In the genomic region with DNA sequence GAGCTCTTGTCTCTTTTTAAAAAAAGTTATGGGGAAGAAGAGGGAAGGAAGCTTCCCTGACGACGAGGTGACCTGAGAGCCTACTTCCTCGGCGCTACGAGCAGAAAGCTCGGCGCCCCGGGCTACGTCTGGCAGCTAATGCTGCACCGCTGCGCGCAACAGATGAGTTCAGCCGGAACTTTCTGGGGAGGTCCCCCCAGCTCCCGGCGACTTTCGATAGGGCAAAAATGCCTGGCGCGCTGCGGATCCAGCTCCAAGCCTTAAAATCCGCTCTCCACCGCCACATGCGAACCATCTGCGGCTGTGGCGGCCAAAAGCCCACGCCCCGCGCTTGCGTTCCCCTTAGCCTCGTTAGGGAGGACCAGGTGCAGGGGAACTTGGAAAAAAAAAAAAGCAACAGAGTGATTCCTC, we compare ENCODE assay signal across 8 cellular contexts. TPM values are rescaled to one million over a fixed set of nuclear protein-coding genes. Genes with fewer than 3 reads are reported as not detected.
DNase-seq lines count a peak whose midpoint lies in the region; ATAC-seq and TF ChIP-seq lines count a peak whose summit lies in the region.

No MANE protein-coding gene starts in this region.

- peak overlapping the region; percentile 97 for H3K27ac Mint-ChIP-seq in stimulated activated effector memory CD8-positive, alpha-beta T cell treated with anti-CD3 and anti-CD28 coated beads, Interleukin-12 subunit alpha, Interleukin-12 subunit beta, amount 100 ng/mL, for 72 hours

- TF ChIP-seq CTCF in epithelial cell of proximal tubule (conservative IDR thresholded peaks at IDR 0.05; ENCODE audit: low read depth, low read length), result no peak

- H3K4me1 ChIP-seq in NT2/D1 (ENCODE audit: insufficient read depth, insufficient read length) (no peaks in the 10 kb centered on the region), muscle layer of colon (ENCODE audit: insufficient read depth, low read length) (peaks cover 18% of the 10 kb centered on the region)

- no peaks in the 10 kb centered on the region for H3K9me3 ChIP-seq in NT2/D1 (ENCODE audit: insufficient read depth, low read length)
- no peaks in the 10 kb centered on the region for H3K9me3 ChIP-seq in muscle layer of colon (ENCODE audit: low read length)

- H3K9ac ChIP-seq in NT2/D1 (ENCODE audit: insufficient read length, low read depth) (peak overlapping the region; percentile 89), muscle layer of colon (ENCODE audit: low read length) (peak overlapping the region; percentile 91)

- H3K4me3 Mint-ChIP-seq in stimulated activated effector memory CD8-positive, alpha-beta T cell treated with anti-CD3 and anti-CD28 coated beads, Interleukin-12 subunit alpha, Interleukin-12 subunit beta, amount 100 ng/mL, for 72 hours, result peak overlapping the region; percentile 93

- H3K4me3 ChIP-seq in NT2/D1 (ENCODE audit: insufficient read length, low read depth) (peak overlapping the region; percentile 77), epithelial cell of proximal tubule (ENCODE audit: low read depth, low read length) (peak overlapping the region; percentile 80), muscle layer of colon (ENCODE audit: low read depth in 1 of 2, low read length in 2 of 2) (peak overlapping the region; percentile 86 to 92)

- peak; percentile 62 for DNase-seq in NCI-H748 (lab: John Stamatoyannopoulos, UW; ENCODE audit: unreplicated experiment)
- DNase-seq in NCI-H748 treated with DMSO at 0.1 percent for 48 hours (lab: John Stamatoyannopoulos, UW), result no peak
- DNase-seq in NT2/D1 (ENCODE audit: low read depth, low spot score), result peak; percentile 50
- DNase-seq in activated T-cell treated with anti-CD3 and anti-CD28 coated beads for 4 hours, result peak; percentile 49
- no peak for DNase-seq in epithelial cell of proximal tubule (ENCODE audit: low read depth)
- peak; percentile 53 to 88 for DNase-seq in stimulated activated effector memory CD8-positive, alpha-beta T cell treated with anti-CD3 and anti-CD28 coated beads, Interleukin-12 subunit alpha, Interleukin-12 subunit beta, amount 100 ng/mL, for 72 hours (ENCODE audit: low spot score in 2 of 2)

- peak; percentile 27 for ATAC-seq in HG03039 (IDR thresholded peaks at IDR 0.05; ENCODE audit: unreplicated experiment)
- ATAC-seq in stimulated activated effector memory CD8-positive, alpha-beta T cell treated with anti-CD3 and anti-CD28 coated beads, Interleukin-12 subunit alpha, Interleukin-12 subunit beta, amount 100 ng/mL, for 72 hours, result peak; percentile 68

- H3K4me1 Mint-ChIP-seq in stimulated activated effector memory CD8-positive, alpha-beta T cell treated with anti-CD3 and anti-CD28 coated beads, Interleukin-12 subunit alpha, Interleukin-12 subunit beta, amount 100 ng/mL, for 72 hours, result peaks cover 10% of the 10 kb centered on the region

- H3K36me3 ChIP-seq in NT2/D1 (ENCODE audit: insufficient read depth, insufficient read length, low read length) (peaks cover 5% of the 10 kb centered on the region), muscle layer of colon (ENCODE audit: insufficient read depth, low read length) (no peaks in the 10 kb centered on the region)

- H3K27ac ChIP-seq in muscle layer of colon (ENCODE audit: low read depth, low read length), result peak overlapping the region; percentile 100

- H3K9me3 Mint-ChIP-seq in stimulated activated effector memory CD8-positive, alpha-beta T cell treated with anti-CD3 and anti-CD28 coated beads, Interleukin-12 subunit alpha, Interleukin-12 subunit beta, amount 100 ng/mL, for 72 hours, result no peaks in the 10 kb centered on the region

- H3K27me3 ChIP-seq in NT2/D1 (ENCODE audit: insufficient read depth, insufficient read length) (no peaks in the 10 kb centered on the region), muscle layer of colon (ENCODE audit: control insufficient read depth in 1 of 2, insufficient read depth in 2 of 2, low read length in 2 of 2) (no peaks in the 10 kb centered on the region)

- peaks cover 70% of the 10 kb centered on the region for H3K36me3 Mint-ChIP-seq in stimulated activated effector memory CD8-positive, alpha-beta T cell treated with anti-CD3 and anti-CD28 coated beads, Interleukin-12 subunit alpha, Interleukin-12 subunit beta, amount 100 ng/mL, for 72 hours

RNA-seq across cellular contexts. Expression of a gene that starts 0.6 kb away (rescaled TPM):
- 22.6 and 116 TPM in 2 replicates for total RNA-seq in epithelial cell of proximal tubule

RNA-seq across cellular contexts. Expression of a gene that starts 14.2 kb away (rescaled TPM):
- total RNA-seq in epithelial cell of proximal tubule, result 2.9 and 3.6 TPM in 2 replicates

Comparison
In these comparisons a context has a peak if more than half of its experiments do, and no peak if none do; other contexts are left out.
1. DNase-seq: peak in NCI-H748 (single experiment), NT2/D1 (single experiment), activated T-cell treated with anti-CD3 and anti-CD28 coated beads for 4 hours (single experiment) and stimulated activated effector memory CD8-positive, alpha-beta T cell treated with anti-CD3 and anti-CD28 coated beads, Interleukin-12 subunit alpha, Interleukin-12 subunit beta, amount 100 ng/mL, for 72 hours (2 of 2); none in NCI-H748 treated with DMSO at 0.1 percent for 48 hours (single experiment) and epithelial cell of proximal tubule (single experiment).
2. Peak in every context shown above with its lines, with median percentiles within 50 percentile points of each other: H3K4me3 ChIP-seq.